Comparison of ENCODE assay signal across 18 cellular contexts in genomic region chr19:1599460-1599846, GRCh38. TPM values are rescaled to one million over a fixed set of nuclear protein-coding genes. Genes with fewer than 3 reads are reported as not detected.
DNase-seq lines count a peak whose midpoint lies in the region; ATAC-seq, FAIRE-seq and TF ChIP-seq lines count a peak whose summit lies in the region.
"Had no signal": no experiment of that assay in that cellular context is flagged by ENCODE, and none has a peak within 500 bp of the region (broad histone marks: within the 10 kb centered on the region; RNA-seq: fewer than 3 reads in every experiment).

No MANE protein-coding gene starts in this region.

- H4K20me1 ChIP-seq in K562 (replicated peaks; ENCODE audit: control insufficient read depth, insufficient read depth, low read length) = peaks cover 18% of the 10 kb centered on the region

- H3K4me3 ChIP-seq in K562 = no peak overlapping the region
- no peak overlapping the region for H3K4me3 ChIP-seq in mucosa of descending colon
- H3K4me3 ChIP-seq: BLaER1, HAP-1 had no signal

- no peaks in the 10 kb centered on the region for H3K9me3 Mint-ChIP-seq in activated T-cell treated with anti-CD3 and anti-CD28 coated beads, Interleukin-2, amount 50 U/mL, for 24 hours
- H3K9me3 Mint-ChIP-seq: CD8-positive, alpha-beta memory T cell; HFFc6 had no signal

- intact Hi-C loops in K562 (cut with micrococcal nuclease) (no loop called here), mucosa of descending colon (cut with DNase I, micrococcal nuclease) (no loop called here)

- no peak overlapping the region for H3K27ac ChIP-seq in K562 (ENCODE audit: extremely low read depth, low read depth, low read length)
- H3K27ac ChIP-seq: BLaER1, HL-60 had no signal

- no peak overlapping the region for H2AFZ ChIP-seq in K562 (ENCODE audit: low read depth, low read length)

- DNase-seq in activated T-cell treated with anti-CD3 and anti-CD28 coated beads, Interleukin-2, amount 50 U/mL, for 24 hours = no peak
- no peak for DNase-seq in activated T-cell treated with anti-CD3 and anti-CD28 coated beads, Interleukin-2, amount 50 U/mL, for 48 hours
- DNase-seq in K562 (ENCODE audit: extremely low read depth in 1 of 4, low spot score in 3 of 4) (no peak), mucosa of descending colon (no peak), amniotic stem cell (lab: John Stamatoyannopoulos, UW) (no peak)
- DNase-seq: 8988T; AML-193; Caco-2; CD8-positive, alpha-beta memory T cell; DND-41; HFFc6 had no signal

- in situ Hi-C loops in K562 (cut with MboI) = no loop called here

- H3K27me3 ChIP-seq in K562 (ENCODE audit: control insufficient read depth in 2 of 2, insufficient read depth in 2 of 2, low read length in 2 of 2) = no peaks in the 10 kb centered on the region
- H3K27me3 ChIP-seq: BLaER1 had no signal

- H3K4me2 ChIP-seq in K562 (ENCODE audit: insufficient read depth, low read length) = no peak overlapping the region
- H3K4me2 ChIP-seq: BLaER1 had no signal

- H3K9ac ChIP-seq in K562 (ENCODE audit: insufficient read depth in 1 of 2, low read depth in 2 of 2, low read length in 2 of 2) = peak overlapping the region in 1 of 2 experiments; percentile 85; a peak in 2 of 4 replicates
- H3K9ac ChIP-seq: BLaER1 had no signal

- CTCF ChIA-PET in K562 (lab: Yijun Ruan, JAX; ENCODE audit: low intra/inter-chr PET ratio) = no interaction called here

- peaks cover 25 to 58% of the 10 kb centered on the region in 2 experiments for H3K4me1 ChIP-seq in K562 (replicated peaks in 1 of 2; ENCODE audit: control insufficient read depth in 2 of 2, insufficient read depth in 2 of 2, low read length in 2 of 2)
- peaks cover 20% of the 10 kb centered on the region for H3K4me1 ChIP-seq in mucosa of descending colon (ENCODE audit: low read depth)

- peaks cover 63% of the 10 kb centered on the region for H3K79me2 ChIP-seq in K562 (ENCODE audit: control insufficient read depth, insufficient read depth, low read length)

- H3K4me3 Mint-ChIP-seq in activated T-cell treated with anti-CD3 and anti-CD28 coated beads, Interleukin-2, amount 50 U/mL, for 24 hours = no peak overlapping the region
- H3K4me3 Mint-ChIP-seq: CD8-positive, alpha-beta memory T cell; HFFc6 had no signal

- peaks cover 3% of the 10 kb centered on the region for H3K9me1 ChIP-seq in K562 (ENCODE audit: control insufficient read depth, insufficient read depth, low read length)

- H3K9me3 ChIP-seq in K562 (replicated peaks; ENCODE audit: control insufficient read depth, insufficient read depth, low read depth, low read length) = no peaks in the 10 kb centered on the region
- H3K9me3 ChIP-seq in mucosa of descending colon = no peaks in the 10 kb centered on the region
- H3K9me3 ChIP-seq: Caco-2, HAP-1 had no signal

- H3K36me3 ChIP-seq in K562 (ENCODE audit: control insufficient read depth, insufficient read depth, low read length) (peaks cover 75% of the 10 kb centered on the region), mucosa of descending colon (ENCODE audit: low read depth) (no peaks in the 10 kb centered on the region)

- H3K27me3 Mint-ChIP-seq in activated T-cell treated with anti-CD3 and anti-CD28 coated beads, Interleukin-2, amount 50 U/mL, for 24 hours = no peaks in the 10 kb centered on the region
- H3K27me3 Mint-ChIP-seq: CD8-positive, alpha-beta memory T cell had no signal

- POLR2A ChIA-PET in K562 (lab: Yijun Ruan, JAX) = interaction anchor here (0.6 kb wide), 1 partner anchor 739 kb away, joined by 3 read pairs; no protein-coding TSS in a partner anchor

- WGBS in K562 (ENCODE audit: insufficient coverage, low coverage, missing lambda C conversion rate) = 98% methylated on average over 14 of the region's 15 CpGs

- FAIRE-seq in K562 (lab: Jason Lieb, UNC) = no peak
- FAIRE-seq: GM19239, H1 had no signal

- ATAC-seq in K562 = no peak
- peak; percentile 5 for ATAC-seq in mucosa of descending colon
- no peak for ATAC-seq in GM21717 (IDR thresholded peaks at IDR 0.05; ENCODE audit: unreplicated experiment)
- no peak for ATAC-seq in HG02678 (IDR thresholded peaks at IDR 0.05; ENCODE audit: unreplicated experiment)

- TF ChIP-seq CTCF in K562 (IDR thresholded peaks at IDR 0.05 in 2 of 3, conservative IDR thresholded peaks at IDR 0.05 in 1 of 3; ENCODE audit: insufficient read depth in 2 of 3, low read depth in 1 of 3, low read length in 3 of 3) (no peak), mucosa of descending colon (IDR thresholded peaks at IDR 0.05) (no peak)

- peaks cover 79% of the 10 kb centered on the region for H3K36me3 Mint-ChIP-seq in activated T-cell treated with anti-CD3 and anti-CD28 coated beads, Interleukin-2, amount 50 U/mL, for 24 hours (ENCODE audit: low read depth)

- no peak for TF ChIP-seq POLR2A in K562 (conservative IDR thresholded peaks at IDR 0.05)

- TF ChIP-seq EP300 in K562 (IDR thresholded peaks at IDR 0.05; ENCODE audit: low read length) = no peak

- TF ChIP-seq RAD21 in K562 (CRISPR knock-in tag; conservative IDR thresholded peaks at IDR 0.05 in 1 of 2, IDR thresholded peaks at IDR 0.05 in 1 of 2) = no peak

- BruUV-seq in K562 (replicated peaks; lab: Mats Ljungman, UMichigan) = no TSS peak

- H3K27ac Mint-ChIP-seq in activated T-cell treated with anti-CD3 and anti-CD28 coated beads, Interleukin-2, amount 50 U/mL, for 24 hours = peak overlapping the region; percentile 22
- H3K27ac Mint-ChIP-seq: HFFc6 had no signal

- H3K4me1 Mint-ChIP-seq in activated T-cell treated with anti-CD3 and anti-CD28 coated beads, Interleukin-2, amount 50 U/mL, for 24 hours (ENCODE audit: low read depth) = peaks cover 24% of the 10 kb centered on the region

RNA-seq across cellular contexts. Expression of gene UQCR11, which starts 5.8 kb away (rescaled TPM):
- total RNA-seq in K562 (2011; cell fraction: chromatin; rRNA removed; ENCODE audit: low replicate concordance) = 49.4 and 136 TPM in 2 replicates
- 110 and 114 TPM in 2 replicates for total RNA-seq in K562 (2011; cell fraction: nucleolus; rRNA removed)
- 78.5 and 82.1 TPM in 2 replicates for total RNA-seq in K562 (2011; cell fraction: nucleoplasm; rRNA removed)
- total RNA-seq in K562 (2014; rRNA removed) (203 and 259 TPM in 2 replicates), K562 (2014; rRNA removed; fragmentation: Illumina TruSeq; extraction: Trizol) (62.7 and 65.9 TPM in 2 replicates), K562 (2015; rRNA removed; fragmentation: Illumina TruSeq; extraction: Trizol) (94.2 and 104 TPM in 2 replicates), K562 (2021) (355 and 411 TPM in 2 replicates), mucosa of descending colon (100 to 1,000 TPM; 265 to 301 (median 272) TPM)
- polyA plus RNA-seq in K562 (2011; rRNA removed) (390 and 494 TPM in 2 replicates), K562 (2014; fragmentation: Illumina TruSeq; extraction: Trizol) (57.6 and 122 TPM in 2 replicates), K562 (2014; fragmentation: Nextera tagmentation; extraction: Ambion mirVana) (100 to 1,000 TPM; 225 to 394 TPM), K562 (2014; rRNA removed) (329 and 366 TPM in 2 replicates)
- 245 and 412 TPM in 2 replicates for polyA plus RNA-seq in K562 (2011; cell fraction: cytosol; rRNA removed)
- polyA plus RNA-seq in K562 (2011; cell fraction: nucleus; rRNA removed) = 128 and 175 TPM in 2 replicates
- polyA plus RNA-seq in K562 (2012) = 203 and 322 TPM in 2 replicates
- polyA minus RNA-seq in K562 (2011; rRNA and poly(A)+ RNA removed) = 24.6 and 35.3 TPM in 2 replicates
- 35.2 and 46.2 TPM in 2 replicates for polyA minus RNA-seq in K562 (2011; cell fraction: cytosol; rRNA and poly(A)+ RNA removed)
- polyA minus RNA-seq in K562 (2011; cell fraction: nucleus; rRNA and poly(A)+ RNA removed) = 26.8 and 31.8 TPM in 2 replicates

RNA-seq across cellular contexts. Expression of gene MBD3, which starts 6.8 kb away (rescaled TPM):
- 89.8 and 204 TPM in 2 replicates for total RNA-seq in K562 (2011; cell fraction: chromatin; rRNA removed; ENCODE audit: low replicate concordance)
- total RNA-seq in K562 (2011; cell fraction: nucleolus; rRNA removed) = 153 TPM in 2 replicates
- total RNA-seq in K562 (2011; cell fraction: nucleoplasm; rRNA removed) = 99.7 and 106 TPM in 2 replicates
- total RNA-seq in K562 (2014; rRNA removed) = 135 and 157 TPM in 2 replicates
- total RNA-seq in K562 (2014; rRNA removed; fragmentation: Illumina TruSeq; extraction: Trizol) = 11.4 and 12.6 TPM in 2 replicates
- 51.9 and 62.9 TPM in 2 replicates for total RNA-seq in K562 (2015; rRNA removed; fragmentation: Illumina TruSeq; extraction: Trizol)
- total RNA-seq in K562 (2021) = 114 and 137 TPM in 2 replicates
- 30.9 and 37.9 TPM in 2 replicates for polyA plus RNA-seq in K562 (2011; rRNA removed)
- 58.0 and 173 TPM in 2 replicates for polyA plus RNA-seq in K562 (2011; cell fraction: cytosol; rRNA removed)
- 66.0 and 127 TPM in 2 replicates for polyA plus RNA-seq in K562 (2011; cell fraction: nucleus; rRNA removed)
- 65.7 and 74.0 TPM in 2 replicates for polyA plus RNA-seq in K562 (2012)
- 7.7 and 39.8 TPM in 2 replicates for polyA plus RNA-seq in K562 (2014; fragmentation: Illumina TruSeq; extraction: Trizol)
- under 1 TPM; 0.24 to 0.52 TPM for polyA plus RNA-seq in K562 (2014; fragmentation: Nextera tagmentation; extraction: Ambion mirVana)
- polyA plus RNA-seq in K562 (2014; rRNA removed) = 94.4 and 103 TPM in 2 replicates
- 35.8 and 69.0 TPM in 2 replicates for polyA minus RNA-seq in K562 (2011; rRNA and poly(A)+ RNA removed)
- 99.0 and 105 TPM in 2 replicates for polyA minus RNA-seq in K562 (2011; cell fraction: cytosol; rRNA and poly(A)+ RNA removed)
- polyA minus RNA-seq in K562 (2011; cell fraction: nucleus; rRNA and poly(A)+ RNA removed) = 27.9 and 29.1 TPM in 2 replicates
- 10 to 100 TPM; 54.1 to 78.2 (median 54.2) TPM for total RNA-seq in mucosa of descending colon

RNA-seq across cellular contexts. Expression of gene MEX3D, which starts 31.3 kb away (rescaled TPM):
- 1.3 and 3.7 TPM in 2 replicates for total RNA-seq in K562 (2011; cell fraction: chromatin; rRNA removed; ENCODE audit: low replicate concordance)
- 7.0 and 7.7 TPM in 2 replicates for total RNA-seq in K562 (2011; cell fraction: nucleolus; rRNA removed)
- total RNA-seq in K562 (2011; cell fraction: nucleoplasm; rRNA removed) = 3.1 and 3.2 TPM in 2 replicates
- total RNA-seq in K562 (2014; rRNA removed) = 39.3 and 48.8 TPM in 2 replicates
- total RNA-seq in K562 (2014; rRNA removed; fragmentation: Illumina TruSeq; extraction: Trizol) = 5.7 and 6.5 TPM in 2 replicates
- 9.5 and 9.8 TPM in 2 replicates for total RNA-seq in K562 (2015; rRNA removed; fragmentation: Illumina TruSeq; extraction: Trizol)
- 34.0 and 35.9 TPM in 2 replicates for total RNA-seq in K562 (2021)
- polyA plus RNA-seq in K562 (2011; rRNA removed) = 2.6 and 3.3 TPM in 2 replicates
- polyA plus RNA-seq in K562 (2011; cell fraction: cytosol; rRNA removed) = 3.5 and 29.9 TPM in 2 replicates
- 2.1 and 5.8 TPM in 2 replicates for polyA plus RNA-seq in K562 (2011; cell fraction: nucleus; rRNA removed)
- 6.4 and 7.7 TPM in 2 replicates for polyA plus RNA-seq in K562 (2012)
- 2.6 and 4.4 TPM in 2 replicates for polyA plus RNA-seq in K562 (2014; fragmentation: Illumina TruSeq; extraction: Trizol)
- 1 to 10 TPM; 1.7 to 1.9 TPM for polyA plus RNA-seq in K562 (2014; fragmentation: Nextera tagmentation; extraction: Ambion mirVana)
- 11.6 and 11.9 TPM in 2 replicates for polyA plus RNA-seq in K562 (2014; rRNA removed)
- polyA minus RNA-seq in K562 (2011; rRNA and poly(A)+ RNA removed) = 1.0 and 1.6 TPM in 2 replicates
- polyA minus RNA-seq in K562 (2011; cell fraction: cytosol; rRNA and poly(A)+ RNA removed) = 20.2 and 21.8 TPM in 2 replicates
- polyA minus RNA-seq in K562 (2011; cell fraction: nucleus; rRNA and poly(A)+ RNA removed) = 2.4 and 3.0 TPM in 2 replicates
- 10 to 100 TPM; 21.3 to 28.1 (median 21.5) TPM for total RNA-seq in mucosa of descending colon
- polyA plus RNA-seq: CD8-positive, alpha-beta memory T cell had no signal

RNA-seq across cellular contexts. Expression of gene TCF3, which starts 53.0 kb away (rescaled TPM):
- 46.3 and 93.5 TPM in 2 replicates for total RNA-seq in K562 (2011; cell fraction: chromatin; rRNA removed; ENCODE audit: low replicate concordance)
- 72.8 and 74.5 TPM in 2 replicates for total RNA-seq in K562 (2011; cell fraction: nucleolus; rRNA removed)
- 46.6 and 55.9 TPM in 2 replicates for total RNA-seq in K562 (2011; cell fraction: nucleoplasm; rRNA removed)
- total RNA-seq in K562 (2014; rRNA removed) (201 and 273 TPM in 2 replicates), K562 (2014; rRNA removed; fragmentation: Illumina TruSeq; extraction: Trizol) (34.6 and 36.1 TPM in 2 replicates), K562 (2015; rRNA removed; fragmentation: Illumina TruSeq; extraction: Trizol) (84.0 and 96.5 TPM in 2 replicates), K562 (2021) (229 and 259 TPM in 2 replicates), mucosa of descending colon (10 to 100 TPM; 54.4 to 57.7 (median 57.4) TPM)
- polyA plus RNA-seq in K562 (2011; rRNA removed) (61.7 and 62.0 TPM in 2 replicates), K562 (2014; fragmentation: Illumina TruSeq; extraction: Trizol) (84.9 and 128 TPM in 2 replicates), K562 (2014; fragmentation: Nextera tagmentation; extraction: Ambion mirVana) (1 to 10 TPM; 5.6 to 5.7 TPM), K562 (2014; rRNA removed) (171 and 173 TPM in 2 replicates)
- 76.1 and 277 TPM in 2 replicates for polyA plus RNA-seq in K562 (2011; cell fraction: cytosol; rRNA removed)
- polyA plus RNA-seq in K562 (2011; cell fraction: nucleus; rRNA removed) = 97.7 and 198 TPM in 2 replicates
- 117 and 145 TPM in 2 replicates for polyA plus RNA-seq in K562 (2012)
- polyA minus RNA-seq in K562 (2011; rRNA and poly(A)+ RNA removed) = 17.3 and 29.0 TPM in 2 replicates
- polyA minus RNA-seq in K562 (2011; cell fraction: cytosol; rRNA and poly(A)+ RNA removed) = 92.9 and 128 TPM in 2 replicates
- polyA minus RNA-seq in K562 (2011; cell fraction: nucleus; rRNA and poly(A)+ RNA removed) = 30.5 and 31.8 TPM in 2 replicates
